ENCODE assay signal across 2 cellular contexts in the genomic region with DNA sequence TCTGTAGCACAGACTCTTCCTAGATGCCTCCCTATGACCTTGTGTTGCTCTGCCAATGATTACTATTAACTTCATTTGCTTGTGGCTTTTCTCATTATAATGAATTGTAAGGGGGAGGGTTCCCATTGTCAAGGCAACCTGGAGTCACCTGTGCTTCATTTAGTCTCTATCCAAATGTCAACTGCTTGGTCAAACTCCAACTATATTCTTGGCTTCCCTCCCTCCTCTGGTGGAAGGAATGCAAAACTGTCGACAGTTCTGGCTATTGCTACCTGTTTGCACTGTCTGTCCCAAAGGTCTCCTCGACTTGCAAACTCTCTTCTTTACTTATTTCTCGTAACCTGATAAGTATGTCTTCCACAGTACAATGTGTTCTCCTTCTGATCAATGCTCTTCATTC.
TF ChIP-seq lines count a peak whose summit lies in the region.

No MANE protein-coding gene starts in this region.

TF ChIP-seq in H1, 55 proteins besides CTCF, POLR2A, EP300 and RAD21 (continued from another document):
- TF ChIP-seq ZNF274 (IDR thresholded peaks at IDR 0.05; ENCODE audit: borderline replicate concordance, extremely low read depth, low read length) (no peak), SP1 (IDR thresholded peaks at IDR 0.05; ENCODE audit: low read depth, low read length) (0 out of 2 replicates have a peak, but pooled peaks have one; percentile 25), FOSL1 (IDR thresholded peaks at IDR 0.05; ENCODE audit: insufficient read depth, low read depth, low read length) (no peak), RNF2 (IDR thresholded peaks at IDR 0.05; ENCODE audit: borderline replicate concordance, low read depth, low read length, missing control alignments, poor library complexity, severe bottlenecking) (no peak), TEAD4 (IDR thresholded peaks at IDR 0.05; ENCODE audit: low read depth, low read length) (peak; percentile 99), SP2 (IDR thresholded peaks at IDR 0.05; ENCODE audit: low read length) (no peak), SIN3A (conservative IDR thresholded peaks at IDR 0.05 in 1 of 2, IDR thresholded peaks at IDR 0.05 in 1 of 2; ENCODE audit: low read depth in 1 of 2, low read length in 2 of 2) (peak; percentile 82 to 85; a peak in 3 of 4 replicates)
TF ChIP-seq in H1: peak in this region for 3.

TF ChIP-seq in HepG2, 621 proteins besides CTCF, POLR2A, EP300 and RAD21:
- peak; percentile 98 for TF ChIP-seq TEAD3 (CRISPR knock-in tag; optimal IDR thresholded peaks at IDR 0.05; ENCODE audit: borderline replicate concordance)
- TF ChIP-seq SP4 (CRISPR knock-in tag; IDR thresholded peaks at IDR 0.05), result no peak
